In genomic region chr6:137033828-137034227, GRCh38 we compare ENCODE assay signal across 9 cellular contexts. TPM values are rescaled to one million over a fixed set of nuclear protein-coding genes. Genes with fewer than 3 reads are reported as not detected.
DNase-seq lines count a peak whose midpoint lies in the region; ATAC-seq and TF ChIP-seq lines count a peak whose summit lies in the region.
"Had no signal": no experiment of that assay in that cellular context is flagged by ENCODE, and none has a peak within 500 bp of the region (broad histone marks: within the 10 kb centered on the region; RNA-seq: fewer than 3 reads in every experiment).

No MANE protein-coding gene starts in this region.

- H3K36me3 ChIP-seq in sigmoid colon: no peaks in the 10 kb centered on the region
- H3K36me3 ChIP-seq in brain microvascular endothelial cell (replicated peaks): no peaks in the 10 kb centered on the region

- intact Hi-C loops in sigmoid colon (cut with DNase I): no loop called here

- H3K4me1 ChIP-seq in sigmoid colon: no peaks in the 10 kb centered on the region

- no peaks in the 10 kb centered on the region for H3K27me3 ChIP-seq in sigmoid colon
- H3K27me3 ChIP-seq in brain microvascular endothelial cell (replicated peaks): no peaks in the 10 kb centered on the region

- WGBS in sigmoid colon, 2 donors: 61 to 90% methylated on average over 2 of the region's 2 CpGs

- in situ Hi-C loops in brain microvascular endothelial cell (cut with HindIII; ENCODE audit: low pct_ligation_motif_present, low sequenced_read_pairs): no loop called here

- DNase-seq in activated naive CD4-positive, alpha-beta T cell treated with Interleukin-2 at 50 U/mL for 16 hours: peak; percentile 62
- no peak for DNase-seq in activated naive CD4-positive, alpha-beta T cell (lab: John Stamatoyannopoulos, UW)
- DNase-seq in activated CD4-positive, alpha-beta T cell treated with anti-CD3 and anti-CD28 coated beads, Interleukin-2, amount 50 U/mL, for 4 hours: peak; percentile 14 to 15
- DNase-seq in renal cortical epithelial cell (ENCODE audit: low read depth) (peak; percentile 84), sigmoid colon (no peak), DMS53 treated with DMSO at 0.1 percent for 48 hours (lab: John Stamatoyannopoulos, UW; ENCODE audit: unreplicated experiment) (no peak), brain microvascular endothelial cell (no peak)

- H3K4me3 ChIP-seq in sigmoid colon (no peak overlapping the region), brain microvascular endothelial cell (ENCODE audit: low read depth, low read length) (no peak overlapping the region)

- ATAC-seq in HG03469 (IDR thresholded peaks at IDR 0.05; ENCODE audit: unreplicated experiment): peak; percentile 99

- no peak for TF ChIP-seq CTCF in sigmoid colon (IDR thresholded peaks at IDR 0.05)
- TF ChIP-seq CTCF in brain microvascular endothelial cell (IDR thresholded peaks at IDR 0.05; ENCODE audit: low read depth, low read length, missing control alignments): no peak

- TF ChIP-seq EP300 in sigmoid colon (IDR thresholded peaks at IDR 0.05): no peak

- H3K9me3 ChIP-seq in sigmoid colon: peaks cover 0 to 4% (median 0%) of the 10 kb centered on the region in 4 donors

- TF ChIP-seq POLR2A in sigmoid colon (IDR thresholded peaks at IDR 0.05): no peak

- H3K27ac ChIP-seq in sigmoid colon (no peak overlapping the region), brain microvascular endothelial cell (no peak overlapping the region)

RNA-seq across cellular contexts. Expression of gene IL20RA, which starts 10.9 kb away (rescaled TPM):
- total RNA-seq in renal cortical epithelial cell (not detected in 2 replicates), sigmoid colon (1 to 10 TPM in 2 of 4 donors, under 1 TPM in 2; 0.28 to 1.8 (median 1.1) TPM)
- 1 to 10 TPM; 3.8 to 7.2 (median 6.0) TPM for polyA plus RNA-seq in sigmoid colon
- polyA plus RNA-seq: AG04450 had no signal

Comparison
In these comparisons a context has a peak if more than half of its experiments do, and no peak if none do; other contexts are left out.
1. DNase-seq: peak in activated naive CD4-positive, alpha-beta T cell treated with Interleukin-2 at 50 U/mL for 16 hours (single experiment), activated CD4-positive, alpha-beta T cell treated with anti-CD3 and anti-CD28 coated beads, Interleukin-2, amount 50 U/mL, for 4 hours (2 of 2) and renal cortical epithelial cell (single experiment); none in activated naive CD4-positive, alpha-beta T cell (0 of 4), sigmoid colon (single experiment), DMS53 treated with DMSO at 0.1 percent for 48 hours (single experiment) and brain microvascular endothelial cell (single experiment).